In the genomic region with DNA sequence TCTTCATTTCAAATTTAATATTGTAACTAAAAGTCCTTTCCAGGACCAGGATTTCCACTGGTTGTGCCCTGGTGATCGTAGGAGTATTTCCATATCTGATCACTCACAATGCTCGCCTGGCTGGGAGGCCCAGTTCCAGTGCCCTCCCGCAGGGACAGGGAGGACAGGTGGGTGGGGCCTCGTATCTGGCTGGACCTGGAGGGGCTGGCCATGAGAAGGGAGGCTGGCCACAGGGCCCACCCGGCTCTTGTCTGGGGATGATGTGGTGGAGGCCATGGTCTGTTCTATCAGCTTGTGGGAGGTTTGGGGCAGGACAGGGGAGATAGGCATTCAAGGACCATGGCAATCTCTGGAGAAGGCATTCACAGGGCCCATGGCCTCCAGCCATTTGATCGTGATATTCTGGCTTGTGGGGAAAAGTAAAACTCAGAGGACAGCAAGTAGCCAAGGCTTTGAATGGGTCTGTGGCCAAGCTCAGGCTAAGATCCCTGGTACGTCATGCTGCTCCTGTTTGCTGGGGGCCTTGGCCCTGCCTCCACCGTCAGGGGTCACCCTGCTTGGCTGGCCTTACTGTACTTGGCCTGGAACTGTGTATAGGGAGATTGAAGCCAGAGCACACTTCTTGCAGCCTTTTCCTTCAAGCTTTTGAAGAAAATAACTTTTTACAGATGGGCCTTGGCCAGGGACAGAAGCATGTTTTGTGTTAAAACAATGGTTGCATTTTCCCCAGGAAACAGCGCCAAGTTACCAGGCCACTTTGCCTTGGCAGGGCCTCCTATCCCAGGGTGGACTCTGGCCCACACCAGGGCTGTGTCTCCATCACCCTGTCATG, we compare ENCODE assay signal across 13 cellular contexts.
DNase-seq lines count a peak whose midpoint lies in the region; ATAC-seq and TF ChIP-seq lines count a peak whose summit lies in the region.
"Had no signal": no experiment of that assay in that cellular context is flagged by ENCODE, and none has a peak within 500 bp of the region (broad histone marks: within the 10 kb centered on the region; RNA-seq: fewer than 3 reads in every experiment).

No MANE protein-coding gene starts in this region.

- 31 to 67% methylated on average over 2 to 6 of the region's 9 CpGs for WGBS in esophagus squamous epithelium, 2 donors
- 55 to 57% methylated on average over 7 to 9 of the region's 9 CpGs for WGBS in lower leg skin, 2 donors

- no peak for ATAC-seq in GM21576 (IDR thresholded peaks at IDR 0.05; ENCODE audit: unreplicated experiment)
- no peak for ATAC-seq in HG02884 (IDR thresholded peaks at IDR 0.05; ENCODE audit: unreplicated experiment)
- ATAC-seq: stimulated activated naive CD8-positive, alpha-beta T cell treated with anti-CD3 and anti-CD28 coated beads, Interleukin-15, Interleukin-2, amounts not matched to agents 100 U/mL and 50 U/mL, for 24 hours; T-cell had no signal

- H3K9me3 ChIP-seq in esophagus squamous epithelium: no peaks in the 10 kb centered on the region

- peaks cover 0 to under 1% (median 0%) of the 10 kb centered on the region in 4 donors for H3K27me3 ChIP-seq in esophagus squamous epithelium

- peak overlapping the region in 3 of 4 donors; percentile 56 to 75 (median 67) for H3K27ac ChIP-seq in esophagus squamous epithelium

- intact Hi-C loops in esophagus squamous epithelium (cut with DNase I): no loop called here
- intact Hi-C loops in lower leg skin (cut with DNase I; ENCODE audit: low total_unique reads): no loop called here

- H3K4me1 ChIP-seq in esophagus squamous epithelium: peaks cover 3 to 22% (median 11%) of the 10 kb centered on the region in 3 donors

- TF ChIP-seq CTCF in esophagus squamous epithelium (IDR thresholded peaks at IDR 0.05) (no peak), lower leg skin (IDR thresholded peaks at IDR 0.05) (no peak)

- TF ChIP-seq POLR2A in esophagus squamous epithelium (IDR thresholded peaks at IDR 0.05) (no peak), lower leg skin (IDR thresholded peaks at IDR 0.05) (no peak)

- H3K36me3 ChIP-seq in esophagus squamous epithelium: no peaks in the 10 kb centered on the region

- peak; percentile 51 for DNase-seq in Ammon's horn (ENCODE audit: low spot score)
- no peak for DNase-seq in esophagus squamous epithelium (lab: John Stamatoyannopoulos, UW)
- DNase-seq in lower leg skin (ENCODE audit: low spot score in 2 of 2): peak; percentile 39 to 86
- DNase-seq in putamen (ENCODE audit: low spot score): peak; percentile 62
- no peak for DNase-seq in NCI-H748 (lab: John Stamatoyannopoulos, UW; ENCODE audit: unreplicated experiment)
- DNase-seq in stimulated activated CD4-positive, alpha-beta T cell treated with anti-CD3 and anti-CD28 coated beads, Interleukin-4, amount 100 ng/mL, for 1 hour: no peak
- DNase-seq: activated gamma-delta T cell treated with Interleukin-2 at 50 U/mL for 16 hours; cortex of kidney; IMR-90; stimulated activated naive CD8-positive, alpha-beta T cell treated with anti-CD3 and anti-CD28 coated beads, Interleukin-15, Interleukin-2, amounts not matched to agents 100 U/mL and 50 U/mL, for 24 hours; T-cell had no signal

- H3K4me3 ChIP-seq in esophagus squamous epithelium (no peak overlapping the region), lower leg skin (ENCODE audit: low read depth, poor library complexity, severe bottlenecking) (no peak overlapping the region)

Comparison
In these comparisons a context has a peak if more than half of its experiments do, and no peak if none do; other contexts are left out.
1. DNase-seq: peak in Ammon's horn (single experiment), lower leg skin (2 of 2) and putamen (single experiment); none in esophagus squamous epithelium (single experiment), NCI-H748 (single experiment) and stimulated activated CD4-positive, alpha-beta T cell treated with anti-CD3 and anti-CD28 coated beads, Interleukin-4, amount 100 ng/mL, for 1 hour (single experiment).